12 cellular contexts compared by ENCODE assay signal in the genomic region with DNA sequence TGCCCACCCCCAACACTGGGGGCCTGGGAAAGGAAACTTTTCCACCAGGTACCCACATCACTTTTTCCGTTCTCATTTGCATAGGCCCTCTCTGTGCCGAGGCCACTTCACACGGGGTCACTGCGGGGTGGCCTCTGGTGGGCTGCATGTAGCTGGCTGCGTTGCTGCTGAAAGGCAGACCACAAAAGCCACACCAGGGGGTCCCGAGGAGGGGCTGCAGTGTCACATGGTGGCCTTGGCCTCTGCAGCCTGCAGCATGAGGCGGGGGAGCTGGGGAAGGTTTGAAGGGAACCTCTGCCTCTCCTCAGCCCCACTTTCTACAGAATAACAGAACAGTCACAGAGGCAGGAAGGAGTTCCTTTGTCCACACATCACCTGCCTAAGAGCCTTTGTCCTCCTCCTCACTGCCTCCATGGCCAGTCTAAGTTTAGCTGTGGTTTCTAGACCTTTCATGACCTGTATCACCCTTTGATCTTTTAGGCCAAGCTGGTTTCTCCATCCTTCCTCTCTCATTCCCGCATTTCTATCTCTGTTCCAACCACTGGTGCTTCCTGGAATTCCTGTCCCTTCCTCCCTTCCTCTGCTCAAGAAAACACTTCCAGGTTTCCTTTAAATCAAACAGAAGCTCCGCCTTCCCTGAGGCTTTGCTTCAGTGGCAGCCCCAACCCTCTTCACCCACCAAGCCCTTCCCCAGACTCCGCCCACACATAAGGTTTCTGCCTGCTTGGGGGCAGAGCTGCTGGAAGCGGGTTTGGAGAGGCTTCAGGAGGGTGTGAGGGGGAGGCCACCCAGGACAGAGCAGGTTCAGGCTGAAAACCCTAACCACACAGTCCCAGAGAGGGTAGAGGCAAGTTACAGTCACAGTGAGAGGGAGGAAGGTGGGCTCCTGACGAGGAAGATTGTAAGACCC.
DNase-seq lines count a peak whose midpoint lies in the region; ATAC-seq and TF ChIP-seq lines count a peak whose summit lies in the region.
"Had no signal": no experiment of that assay in that cellular context is flagged by ENCODE, and none has a peak within 500 bp of the region (broad histone marks: within the 10 kb centered on the region; RNA-seq: fewer than 3 reads in every experiment).

No MANE protein-coding gene starts in this region.

- TF ChIP-seq CTCF in chondrocyte (IDR thresholded peaks at IDR 0.05), result no peak

- no peaks in the 10 kb centered on the region for H3K9me3 Mint-ChIP-seq in activated naive CD8-positive, alpha-beta T cell (ENCODE audit: low read depth)
- H3K9me3 Mint-ChIP-seq in activated naive CD8-positive, alpha-beta T cell treated with anti-CD3 and anti-CD28 coated beads for 36 hours, result no peaks in the 10 kb centered on the region
- H3K9me3 Mint-ChIP-seq in chondrocyte (ENCODE audit: low read depth), result no peaks in the 10 kb centered on the region
- no peaks in the 10 kb centered on the region for H3K9me3 Mint-ChIP-seq in stimulated activated naive B cell treated with anti-CD40 and anti-IgM and Interleukin-4, amounts not matched to agents 10 μg/mL and 1 μg/mL and 100 μg/mL, for 72 hours

- H3K4me1 Mint-ChIP-seq in activated naive CD8-positive, alpha-beta T cell (ENCODE audit: low read depth), result peaks cover 42% of the 10 kb centered on the region
- H3K4me1 Mint-ChIP-seq in activated naive CD8-positive, alpha-beta T cell treated with anti-CD3 and anti-CD28 coated beads for 36 hours, result peaks cover 54% of the 10 kb centered on the region
- peaks cover 4% of the 10 kb centered on the region for H3K4me1 Mint-ChIP-seq in chondrocyte (ENCODE audit: low read depth)
- peaks cover 47 to 62% of the 10 kb centered on the region in 2 donors for H3K4me1 Mint-ChIP-seq in stimulated activated naive B cell treated with anti-CD40 and anti-IgM and Interleukin-4, amounts not matched to agents 10 μg/mL and 1 μg/mL and 100 μg/mL, for 72 hours

- no peaks in the 10 kb centered on the region for H3K36me3 Mint-ChIP-seq in activated naive CD8-positive, alpha-beta T cell
- no peaks in the 10 kb centered on the region for H3K36me3 Mint-ChIP-seq in activated naive CD8-positive, alpha-beta T cell treated with anti-CD3 and anti-CD28 coated beads for 36 hours
- H3K36me3 Mint-ChIP-seq in chondrocyte (ENCODE audit: low read depth), result no peaks in the 10 kb centered on the region
- no peaks in the 10 kb centered on the region for H3K36me3 Mint-ChIP-seq in stimulated activated naive B cell treated with anti-CD40 and anti-IgM and Interleukin-4, amounts not matched to agents 10 μg/mL and 1 μg/mL and 100 μg/mL, for 72 hours

- peak overlapping the region; percentile 20 for H3K4me3 Mint-ChIP-seq in activated naive CD8-positive, alpha-beta T cell
- no peak overlapping the region for H3K4me3 Mint-ChIP-seq in activated naive CD8-positive, alpha-beta T cell treated with anti-CD3 and anti-CD28 coated beads for 36 hours
- no peak overlapping the region for H3K4me3 Mint-ChIP-seq in chondrocyte (ENCODE audit: unreplicated experiment)
- peak overlapping the region; percentile 15 to 55 for H3K4me3 Mint-ChIP-seq in stimulated activated naive B cell treated with anti-CD40 and anti-IgM and Interleukin-4, amounts not matched to agents 10 μg/mL and 1 μg/mL and 100 μg/mL, for 72 hours

- DNase-seq in activated naive CD8-positive, alpha-beta T cell treated with anti-CD3 and anti-CD28 coated beads for 36 hours, result no peak
- DNase-seq in NCI-H524 (lab: John Stamatoyannopoulos, UW), result peak; percentile 73 to 90
- DNase-seq in chondrocyte (ENCODE audit: low spot score), result peak; percentile 72
- no peak for DNase-seq in stimulated activated naive B cell treated with anti-CD40 and anti-IgM and Interleukin-4, amounts not matched to agents 10 μg/mL and 1 μg/mL and 100 μg/mL, for 72 hours
- no peak for DNase-seq in cerebellum (ENCODE audit: low spot score)
- no peak for DNase-seq in Kasumi-1 (lab: John Stamatoyannopoulos, UW)
- DNase-seq: activated CD8-positive, alpha-beta memory T cell treated with anti-CD3 and anti-CD28 coated beads for 24 hours; C1 segment of cervical spinal cord; hypothalamus; Right ventricle myocardium superior had no signal

- ATAC-seq in stimulated activated naive B cell treated with anti-CD40 and anti-IgM and Interleukin-4, amounts not matched to agents 10 μg/mL and 1 μg/mL and 100 μg/mL, for 72 hours (replicated peaks), result peak; percentile 26 to 33
- no peak for ATAC-seq in HG03432 (IDR thresholded peaks at IDR 0.05; ENCODE audit: unreplicated experiment)

- H3K27ac Mint-ChIP-seq in activated naive CD8-positive, alpha-beta T cell, result no peak overlapping the region
- no peak overlapping the region for H3K27ac Mint-ChIP-seq in activated naive CD8-positive, alpha-beta T cell treated with anti-CD3 and anti-CD28 coated beads for 36 hours
- no peak overlapping the region for H3K27ac Mint-ChIP-seq in chondrocyte (ENCODE audit: unreplicated experiment)
- no peak overlapping the region for H3K27ac Mint-ChIP-seq in stimulated activated naive B cell treated with anti-CD40 and anti-IgM and Interleukin-4, amounts not matched to agents 10 μg/mL and 1 μg/mL and 100 μg/mL, for 72 hours

- no peaks in the 10 kb centered on the region for H3K27me3 Mint-ChIP-seq in activated naive CD8-positive, alpha-beta T cell
- H3K27me3 Mint-ChIP-seq in activated naive CD8-positive, alpha-beta T cell treated with anti-CD3 and anti-CD28 coated beads for 36 hours, result no peaks in the 10 kb centered on the region
- H3K27me3 Mint-ChIP-seq in chondrocyte (ENCODE audit: low read depth), result peaks cover 13% of the 10 kb centered on the region
- H3K27me3 Mint-ChIP-seq in stimulated activated naive B cell treated with anti-CD40 and anti-IgM and Interleukin-4, amounts not matched to agents 10 μg/mL and 1 μg/mL and 100 μg/mL, for 72 hours, result peaks cover 0 to 11% of the 10 kb centered on the region in 2 donors

Comparison
In these comparisons a context has a peak if more than half of its experiments do, and no peak if none do; other contexts are left out.
1. H3K4me3 Mint-ChIP-seq: peak in activated naive CD8-positive, alpha-beta T cell (single experiment) and stimulated activated naive B cell treated with anti-CD40 and anti-IgM and Interleukin-4, amounts not matched to agents 10 μg/mL and 1 μg/mL and 100 μg/mL, for 72 hours (2 of 2); none in activated naive CD8-positive, alpha-beta T cell treated with anti-CD3 and anti-CD28 coated beads for 36 hours (single experiment) and chondrocyte (single experiment).
2. DNase-seq: peak in NCI-H524 (2 of 2) and chondrocyte (single experiment); none in activated naive CD8-positive, alpha-beta T cell treated with anti-CD3 and anti-CD28 coated beads for 36 hours (single experiment), stimulated activated naive B cell treated with anti-CD40 and anti-IgM and Interleukin-4, amounts not matched to agents 10 μg/mL and 1 μg/mL and 100 μg/mL, for 72 hours (single experiment), cerebellum (single experiment) and Kasumi-1 (0 of 2).